ENCODE assay signal across 21 cellular contexts in genomic region chr6:126534418-126534817, GRCh38.
"Had no signal": no experiment of that assay in that cellular context is flagged by ENCODE, and none has a peak within 500 bp of the region (broad histone marks: within the 10 kb centered on the region; RNA-seq: fewer than 3 reads in every experiment).

No MANE protein-coding gene starts in this region.

- H3K9me3 Mint-ChIP-seq: IgD-negative memory B cell had no signal

- FAIRE-seq: HTR-8/SVneo, K562 had no signal

- ATAC-seq: K562, Panc1, PC-3, Right ventricle myocardium inferior, SK-N-SH treated with all-trans-retinoic acid at 6 μM for 48 hours had no signal

- DNase-seq: Kasumi-1, MM.1S, NCI-H1092 treated with DMSO at 0.1 percent for 48 hours, NCI-H1436 treated with DMSO at 0.1 percent for 48 hours, NCI-H1694, NCI-H187 treated with DMSO at 0.1 percent for 48 hours, NCI-H2029 treated with DMSO at 0.1 percent for 48 hours, NCI-H2171 treated with DMSO at 0.1 percent for 48 hours, NCI-H2227 treated with DMSO at 0.1 percent for 48 hours, NCI-H510A, NCI-H524 treated with DMSO at 0.1 percent for 48 hours, NCI-H774, PC-3, SHP77 treated with DMSO at 0.1 percent for 48 hours, SJCRH30 had no signal

- H3K36me3 ChIP-seq: SJCRH30 had no signal

- H3K4me1 Mint-ChIP-seq: IgD-negative memory B cell had no signal

- H3K27ac Mint-ChIP-seq: IgD-negative memory B cell had no signal

- H3K27me3 Mint-ChIP-seq: IgD-negative memory B cell had no signal

- H3K4me3 ChIP-seq: K562, SJCRH30 had no signal

- H3K4me3 Mint-ChIP-seq: IgD-negative memory B cell had no signal

- H3K27me3 ChIP-seq: SJCRH30 had no signal
